In genomic region chr22:38549106-38549884, GRCh38 we compare ENCODE assay signal across 14 cellular contexts. TPM values are rescaled to one million over a fixed set of nuclear protein-coding genes. Genes with fewer than 3 reads are reported as not detected.
DNase-seq lines count a peak whose midpoint lies in the region; ATAC-seq and TF ChIP-seq lines count a peak whose summit lies in the region.
"Had no signal": no experiment of that assay in that cellular context is flagged by ENCODE, and none has a peak within 500 bp of the region (broad histone marks: within the 10 kb centered on the region; RNA-seq: fewer than 3 reads in every experiment).

No MANE protein-coding gene starts in this region.

- no peak overlapping the region for H2AFZ ChIP-seq in PC-3 (ENCODE audit: low read length)

- BruUV-seq in PC-3 (replicated peaks; lab: Mats Ljungman, UMichigan), result no TSS peak

- H3K4me1 ChIP-seq in PC-3 (ENCODE audit: insufficient read depth, low read length) (peaks cover 15% of the 10 kb centered on the region), upper lobe of right lung (no peaks in the 10 kb centered on the region)

- H4K20me1 ChIP-seq in PC-3 (ENCODE audit: low read length), result no peaks in the 10 kb centered on the region

- peak overlapping the region; percentile 35 for H3K4me2 ChIP-seq in PC-3 (ENCODE audit: low read length)

- H3K4me3 ChIP-seq in PC-3 (ENCODE audit: low read length) (no peak overlapping the region), upper lobe of right lung (no peak overlapping the region)

- POLR2A ChIA-PET in PC-3 (lab: Charles Lee; ENCODE audit: unreplicated experiment), result no interaction called here

- H3K36me3 ChIP-seq in PC-3 (ENCODE audit: low read depth, low read length) (no peaks in the 10 kb centered on the region), upper lobe of right lung (no peaks in the 10 kb centered on the region)

- H3F3A ChIP-seq in PC-3 (ENCODE audit: low read length, unreplicated experiment), result no peaks in the 10 kb centered on the region

- DNase-seq in HPDE6-E6E7 (ENCODE audit: extremely low spot score) (peak; percentile 15), PC-3 (peak; percentile 75), iris pigment epithelial cell (ENCODE audit: low read depth) (peak; percentile 17), upper lobe of right lung (no peak), cerebellar cortex (ENCODE audit: low spot score) (no peak)
- DNase-seq: activated CD4-positive, alpha-beta T cell treated with anti-CD3 and anti-CD28 coated beads, Interleukin-2, amount 10 ng/mL, durations not matched to agents 7 days and 5 days; activated T-cell treated with anti-CD3 and anti-CD28 coated beads, Interleukin-2, amount 50 U/mL, for 24 hours; amniotic stem cell; CD8-positive, alpha-beta T cell; immature natural killer cell; NCI-H2081; SHP77 had no signal

- H3K9ac ChIP-seq in PC-3 (ENCODE audit: low read length), result no peak overlapping the region

- intact Hi-C loops in PC-3 (cut with micrococcal nuclease) (no loop called here), upper lobe of right lung (cut with DNase I) (no loop called here)

- peak; percentile 54 for ATAC-seq in PC-3
- ATAC-seq in upper lobe of right lung, result peak; percentile 31
- ATAC-seq in GM19463 (IDR thresholded peaks at IDR 0.05; ENCODE audit: unreplicated experiment), result no peak
- ATAC-seq in HG02870 (IDR thresholded peaks at IDR 0.05; ENCODE audit: unreplicated experiment), result no peak
- ATAC-seq: CD8-positive, alpha-beta T cell had no signal

- no peaks in the 10 kb centered on the region for H3K79me2 ChIP-seq in PC-3 (ENCODE audit: low read length)

- TF ChIP-seq CTCF in PC-3 (conservative IDR thresholded peaks at IDR 0.05; ENCODE audit: low read depth, low read length), result no peak
- TF ChIP-seq CTCF in upper lobe of right lung (IDR thresholded peaks at IDR 0.05), result no peak

- H3K27ac ChIP-seq in PC-3 (ENCODE audit: low read length) (no peak overlapping the region), upper lobe of right lung (peak overlapping the region; percentile 15)

- H3K9me3 ChIP-seq in PC-3 (ENCODE audit: low read length) (no peaks in the 10 kb centered on the region), upper lobe of right lung (no peaks in the 10 kb centered on the region)

- no peaks in the 10 kb centered on the region for H3K9me2 ChIP-seq in PC-3 (replicated peaks; ENCODE audit: low read length)

- CTCF ChIA-PET in PC-3 (lab: Charles Lee), result no interaction called here

- H3K27me3 ChIP-seq in PC-3 (ENCODE audit: low read length), result no peaks in the 10 kb centered on the region
- no peaks in the 10 kb centered on the region for H3K27me3 ChIP-seq in upper lobe of right lung

RNA-seq across cellular contexts. Expression of gene DMC1, which starts 20.7 kb away (rescaled TPM):
- total RNA-seq in PC-3 (2014; rRNA removed) (not detected in 2 replicates), upper lobe of right lung (not detected)

RNA-seq across cellular contexts. Expression of gene DDX17, which starts 43.2 kb away (rescaled TPM):
- total RNA-seq in PC-3 (2014; rRNA removed), result 333 and 512 TPM in 2 replicates
- 480 TPM for total RNA-seq in upper lobe of right lung

Comparison
In these comparisons a context has a peak if more than half of its experiments do, and no peak if none do; other contexts are left out.
1. DNase-seq: peak in HPDE6-E6E7 (single experiment), PC-3 (single experiment) and iris pigment epithelial cell (single experiment); none in upper lobe of right lung (single experiment) and cerebellar cortex (single experiment).
2. ATAC-seq: peak in PC-3 (single experiment) and upper lobe of right lung (single experiment); none in GM19463 (single experiment) and HG02870 (single experiment).